Comparison of ENCODE assay signal across 1 cellular context in the genomic region with DNA sequence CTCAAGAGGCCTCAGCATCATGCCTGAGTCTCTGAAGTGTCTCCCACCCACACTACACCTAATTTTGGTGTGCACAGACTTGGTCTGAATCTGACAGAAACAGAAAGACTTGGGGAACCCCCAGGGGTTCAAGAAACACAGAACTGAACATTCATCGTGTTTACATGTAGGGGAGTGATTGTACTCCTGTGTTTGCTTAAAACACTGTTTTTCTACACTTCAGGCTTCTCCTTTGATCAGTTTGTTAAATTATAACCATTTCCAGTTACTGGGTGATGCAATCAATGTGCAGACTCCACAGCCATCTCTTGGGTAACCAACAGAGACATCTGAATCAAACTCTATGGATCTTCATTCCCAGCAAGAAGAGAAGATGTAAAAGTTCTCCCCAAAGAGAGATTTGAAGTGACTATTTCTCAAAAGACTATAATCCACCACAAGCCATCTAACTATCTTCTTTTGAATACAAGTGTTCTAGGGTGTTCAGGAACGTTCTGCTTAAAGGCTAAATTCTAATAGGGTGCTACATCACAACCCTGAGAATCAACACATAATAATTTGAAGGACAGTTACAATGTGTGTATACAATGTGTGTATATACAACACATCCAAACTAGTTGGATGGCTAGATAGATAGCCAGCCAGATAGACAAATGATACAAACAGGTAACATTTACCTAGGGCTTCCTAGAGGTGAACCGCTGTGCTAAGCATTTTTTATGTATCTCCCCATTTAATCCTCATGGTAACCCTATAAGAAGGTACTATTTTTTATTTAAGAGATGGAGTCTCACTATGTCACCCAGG.
TF ChIP-seq lines count a peak whose summit lies in the region.

No MANE protein-coding gene starts in this region.

TF ChIP-seq in HepG2, 621 proteins besides CTCF, POLR2A, EP300 and RAD21 (continued from another document and continues in another):
- TF ChIP-seq, protein P1, sequence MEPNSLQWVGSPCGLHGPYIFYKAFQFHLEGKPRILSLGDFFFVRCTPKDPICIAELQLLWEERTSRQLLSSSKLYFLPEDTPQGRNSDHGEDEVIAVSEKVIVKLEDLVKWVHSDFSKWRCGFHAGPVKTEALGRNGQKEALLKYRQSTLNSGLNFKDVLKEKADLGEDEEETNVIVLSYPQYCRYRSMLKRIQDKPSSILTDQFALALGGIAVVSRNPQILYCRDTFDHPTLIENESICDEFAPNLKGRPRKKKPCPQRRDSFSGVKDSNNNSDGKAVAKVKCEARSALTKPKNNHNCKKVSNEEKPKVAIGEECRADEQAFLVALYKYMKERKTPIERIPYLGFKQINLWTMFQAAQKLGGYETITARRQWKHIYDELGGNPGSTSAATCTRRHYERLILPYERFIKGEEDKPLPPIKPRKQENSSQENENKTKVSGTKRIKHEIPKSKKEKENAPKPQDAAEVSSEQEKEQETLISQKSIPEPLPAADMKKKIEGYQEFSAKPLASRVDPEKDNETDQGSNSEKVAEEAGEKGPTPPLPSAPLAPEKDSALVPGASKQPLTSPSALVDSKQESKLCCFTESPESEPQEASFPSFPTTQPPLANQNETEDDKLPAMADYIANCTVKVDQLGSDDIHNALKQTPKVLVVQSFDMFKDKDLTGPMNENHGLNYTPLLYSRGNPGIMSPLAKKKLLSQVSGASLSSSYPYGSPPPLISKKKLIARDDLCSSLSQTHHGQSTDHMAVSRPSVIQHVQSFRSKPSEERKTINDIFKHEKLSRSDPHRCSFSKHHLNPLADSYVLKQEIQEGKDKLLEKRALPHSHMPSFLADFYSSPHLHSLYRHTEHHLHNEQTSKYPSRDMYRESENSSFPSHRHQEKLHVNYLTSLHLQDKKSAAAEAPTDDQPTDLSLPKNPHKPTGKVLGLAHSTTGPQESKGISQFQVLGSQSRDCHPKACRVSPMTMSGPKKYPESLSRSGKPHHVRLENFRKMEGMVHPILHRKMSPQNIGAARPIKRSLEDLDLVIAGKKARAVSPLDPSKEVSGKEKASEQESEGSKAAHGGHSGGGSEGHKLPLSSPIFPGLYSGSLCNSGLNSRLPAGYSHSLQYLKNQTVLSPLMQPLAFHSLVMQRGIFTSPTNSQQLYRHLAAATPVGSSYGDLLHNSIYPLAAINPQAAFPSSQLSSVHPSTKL (CRISPR knock-in tag; IDR thresholded peaks at IDR 0.05), result peak; percentile 96
- no peak for TF ChIP-seq RBM39 (IDR thresholded peaks at IDR 0.05; ENCODE audit: low read depth, low read length, poor library complexity, severe bottlenecking)
- TF ChIP-seq REPIN1 (CRISPR knock-in tag; IDR thresholded peaks at IDR 0.05; ENCODE audit: borderline replicate concordance, low read depth), result peak; percentile 54; the same call in 1 of the 2 replicates
- TF ChIP-seq ZFX (CRISPR knock-in tag; IDR thresholded peaks at IDR 0.05; ENCODE audit: low read depth), result 0 out of 2 replicates have a peak, but pooled peaks have one; percentile 20
- TF ChIP-seq, protein P2, sequence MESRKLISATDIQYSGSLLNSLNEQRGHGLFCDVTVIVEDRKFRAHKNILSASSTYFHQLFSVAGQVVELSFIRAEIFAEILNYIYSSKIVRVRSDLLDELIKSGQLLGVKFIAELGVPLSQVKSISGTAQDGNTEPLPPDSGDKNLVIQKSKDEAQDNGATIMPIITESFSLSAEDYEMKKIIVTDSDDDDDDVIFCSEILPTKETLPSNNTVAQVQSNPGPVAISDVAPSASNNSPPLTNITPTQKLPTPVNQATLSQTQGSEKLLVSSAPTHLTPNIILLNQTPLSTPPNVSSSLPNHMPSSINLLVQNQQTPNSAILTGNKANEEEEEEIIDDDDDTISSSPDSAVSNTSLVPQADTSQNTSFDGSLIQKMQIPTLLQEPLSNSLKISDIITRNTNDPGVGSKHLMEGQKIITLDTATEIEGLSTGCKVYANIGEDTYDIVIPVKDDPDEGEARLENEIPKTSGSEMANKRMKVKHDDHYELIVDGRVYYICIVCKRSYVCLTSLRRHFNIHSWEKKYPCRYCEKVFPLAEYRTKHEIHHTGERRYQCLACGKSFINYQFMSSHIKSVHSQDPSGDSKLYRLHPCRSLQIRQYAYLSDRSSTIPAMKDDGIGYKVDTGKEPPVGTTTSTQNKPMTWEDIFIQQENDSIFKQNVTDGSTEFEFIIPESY (CRISPR knock-in tag; IDR thresholded peaks at IDR 0.05), result no peak
- TF ChIP-seq HNRNPL (IDR thresholded peaks at IDR 0.05; ENCODE audit: low read depth, low read length), result no peak
- TF ChIP-seq NFE2 (CRISPR knock-in tag; IDR thresholded peaks at IDR 0.05), result no peak
- no peak for TF ChIP-seq NCOA5 (CRISPR knock-in tag; IDR thresholded peaks at IDR 0.05)
- no peak for TF ChIP-seq ZNF552 (CRISPR knock-in tag; IDR thresholded peaks at IDR 0.05; ENCODE audit: borderline replicate concordance)
- TF ChIP-seq HDAC2 (CRISPR knock-in tag; IDR thresholded peaks at IDR 0.05), result peak; percentile 91
- TF ChIP-seq, protein P3, sequence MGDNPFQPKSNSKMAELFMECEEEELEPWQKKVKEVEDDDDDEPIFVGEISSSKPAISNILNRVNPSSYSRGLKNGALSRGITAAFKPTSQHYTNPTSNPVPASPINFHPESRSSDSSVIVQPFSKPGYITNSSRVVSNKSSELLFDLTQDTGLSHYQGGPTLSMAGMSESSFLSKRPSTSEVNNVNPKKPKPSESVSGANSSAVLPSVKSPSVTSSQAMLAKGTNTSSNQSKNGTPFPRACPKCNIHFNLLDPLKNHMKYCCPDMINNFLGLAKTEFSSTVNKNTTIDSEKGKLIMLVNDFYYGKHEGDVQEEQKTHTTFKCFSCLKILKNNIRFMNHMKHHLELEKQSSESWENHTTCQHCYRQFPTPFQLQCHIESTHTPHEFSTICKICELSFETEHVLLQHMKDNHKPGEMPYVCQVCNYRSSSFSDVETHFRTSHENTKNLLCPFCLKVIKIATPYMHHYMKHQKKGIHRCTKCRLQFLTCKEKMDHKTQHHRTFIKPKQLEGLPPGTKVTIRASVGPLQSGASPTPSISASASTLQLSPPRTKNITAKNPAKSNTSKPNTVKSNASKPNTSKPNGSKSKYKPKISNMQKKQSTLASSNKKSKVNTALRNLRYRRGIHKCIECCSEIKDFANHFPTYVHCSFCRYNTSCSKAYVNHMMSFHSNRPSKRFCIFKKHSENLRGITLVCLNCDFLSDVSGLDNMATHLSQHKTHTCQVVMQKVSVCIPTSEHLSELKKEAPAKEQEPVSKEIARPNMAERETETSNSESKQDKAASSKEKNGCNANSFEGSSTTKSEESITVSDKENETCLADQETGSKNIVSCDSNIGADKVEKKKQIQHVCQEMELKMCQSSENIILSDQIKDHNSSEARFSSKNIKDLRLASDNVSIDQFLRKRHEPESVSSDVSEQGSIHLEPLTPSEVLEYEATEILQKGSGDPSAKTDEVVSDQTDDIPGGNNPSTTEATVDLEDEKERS (CRISPR knock-in tag; IDR thresholded peaks at IDR 0.05), result no peak
- TF ChIP-seq ZNF619 (CRISPR knock-in tag; IDR thresholded peaks at IDR 0.05), result no peak
- TF ChIP-seq ZNF337 (CRISPR knock-in tag; IDR thresholded peaks at IDR 0.05; ENCODE audit: borderline replicate concordance, low read depth), result no peak
- TF ChIP-seq ARID2 (CRISPR knock-in tag; IDR thresholded peaks at IDR 0.05; ENCODE audit: borderline replicate concordance), result no peak
- peak; percentile 99 for TF ChIP-seq CEBPB (IDR thresholded peaks at IDR 0.05; ENCODE audit: borderline replicate concordance, low read depth, low read length)
- TF ChIP-seq ZFP36L2 (CRISPR knock-in tag; IDR thresholded peaks at IDR 0.05), result no peak
- no peak; the same call in 1 of the 2 replicates for TF ChIP-seq ZNF383 (CRISPR knock-in tag; IDR thresholded peaks at IDR 0.05; ENCODE audit: borderline replicate concordance)
- no peak for TF ChIP-seq TOPORS (CRISPR knock-in tag; IDR thresholded peaks at IDR 0.05)
- TF ChIP-seq KDM5A (IDR thresholded peaks at IDR 0.05; ENCODE audit: borderline replicate concordance, low read length), result no peak
- TF ChIP-seq, protein P4, sequence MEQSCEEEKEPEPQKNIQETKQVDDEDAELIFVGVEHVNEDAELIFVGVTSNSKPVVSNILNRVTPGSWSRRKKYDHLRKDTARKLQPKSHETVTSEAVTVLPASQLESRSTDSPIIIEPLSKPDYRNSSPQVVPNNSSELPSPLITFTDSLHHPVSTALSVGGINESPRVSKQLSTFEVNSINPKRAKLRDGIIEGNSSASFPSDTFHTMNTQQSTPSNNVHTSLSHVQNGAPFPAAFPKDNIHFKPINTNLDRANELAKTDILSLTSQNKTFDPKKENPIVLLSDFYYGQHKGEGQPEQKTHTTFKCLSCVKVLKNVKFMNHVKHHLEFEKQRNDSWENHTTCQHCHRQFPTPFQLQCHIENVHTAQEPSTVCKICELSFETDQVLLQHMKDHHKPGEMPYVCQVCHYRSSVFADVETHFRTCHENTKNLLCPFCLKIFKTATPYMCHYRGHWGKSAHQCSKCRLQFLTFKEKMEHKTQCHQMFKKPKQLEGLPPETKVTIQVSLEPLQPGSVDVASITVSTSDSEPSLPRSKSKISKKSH (CRISPR knock-in tag; IDR thresholded peaks at IDR 0.05; ENCODE audit: borderline replicate concordance), result no peak
- no peak for TF ChIP-seq ZNF737 (CRISPR knock-in tag; IDR thresholded peaks at IDR 0.05; ENCODE audit: borderline replicate concordance)
- no peak for TF ChIP-seq ZNF572 (CRISPR knock-in tag; IDR thresholded peaks at IDR 0.05)
- no peak for TF ChIP-seq U2AF1 (optimal IDR thresholded peaks at IDR 0.05; ENCODE audit: low read depth, low read length)
- no peak for TF ChIP-seq SETDB1 (CRISPR knock-in tag; IDR thresholded peaks at IDR 0.05; ENCODE audit: borderline replicate concordance)
- no peak for TF ChIP-seq NONO (IDR thresholded peaks at IDR 0.05)
- peak; percentile 77; the same call in 1 of the 2 replicates for TF ChIP-seq NONO (CRISPR knock-in tag; conservative IDR thresholded peaks at IDR 0.05)
- TF ChIP-seq, protein P5, sequence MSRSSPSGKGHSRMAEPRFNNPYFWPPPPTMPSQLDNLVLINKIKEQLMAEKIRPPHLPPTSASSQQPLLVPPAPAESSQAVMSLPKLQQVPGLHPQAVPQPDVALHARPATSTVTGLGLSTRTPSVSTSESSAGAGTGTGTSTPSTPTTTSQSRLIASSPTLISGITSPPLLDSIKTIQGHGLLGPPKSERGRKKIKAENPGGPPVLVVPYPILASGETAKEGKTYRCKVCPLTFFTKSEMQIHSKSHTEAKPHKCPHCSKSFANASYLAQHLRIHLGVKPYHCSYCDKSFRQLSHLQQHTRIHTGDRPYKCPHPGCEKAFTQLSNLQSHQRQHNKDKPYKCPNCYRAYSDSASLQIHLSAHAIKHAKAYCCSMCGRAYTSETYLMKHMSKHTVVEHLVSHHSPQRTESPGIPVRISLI (CRISPR knock-in tag; IDR thresholded peaks at IDR 0.05; ENCODE audit: borderline replicate concordance), result peak; percentile 68; the same call in 1 of the 2 replicates
- no peak for TF ChIP-seq STAG1 (CRISPR knock-in tag; IDR thresholded peaks at IDR 0.05)
- TF ChIP-seq, protein P6, sequence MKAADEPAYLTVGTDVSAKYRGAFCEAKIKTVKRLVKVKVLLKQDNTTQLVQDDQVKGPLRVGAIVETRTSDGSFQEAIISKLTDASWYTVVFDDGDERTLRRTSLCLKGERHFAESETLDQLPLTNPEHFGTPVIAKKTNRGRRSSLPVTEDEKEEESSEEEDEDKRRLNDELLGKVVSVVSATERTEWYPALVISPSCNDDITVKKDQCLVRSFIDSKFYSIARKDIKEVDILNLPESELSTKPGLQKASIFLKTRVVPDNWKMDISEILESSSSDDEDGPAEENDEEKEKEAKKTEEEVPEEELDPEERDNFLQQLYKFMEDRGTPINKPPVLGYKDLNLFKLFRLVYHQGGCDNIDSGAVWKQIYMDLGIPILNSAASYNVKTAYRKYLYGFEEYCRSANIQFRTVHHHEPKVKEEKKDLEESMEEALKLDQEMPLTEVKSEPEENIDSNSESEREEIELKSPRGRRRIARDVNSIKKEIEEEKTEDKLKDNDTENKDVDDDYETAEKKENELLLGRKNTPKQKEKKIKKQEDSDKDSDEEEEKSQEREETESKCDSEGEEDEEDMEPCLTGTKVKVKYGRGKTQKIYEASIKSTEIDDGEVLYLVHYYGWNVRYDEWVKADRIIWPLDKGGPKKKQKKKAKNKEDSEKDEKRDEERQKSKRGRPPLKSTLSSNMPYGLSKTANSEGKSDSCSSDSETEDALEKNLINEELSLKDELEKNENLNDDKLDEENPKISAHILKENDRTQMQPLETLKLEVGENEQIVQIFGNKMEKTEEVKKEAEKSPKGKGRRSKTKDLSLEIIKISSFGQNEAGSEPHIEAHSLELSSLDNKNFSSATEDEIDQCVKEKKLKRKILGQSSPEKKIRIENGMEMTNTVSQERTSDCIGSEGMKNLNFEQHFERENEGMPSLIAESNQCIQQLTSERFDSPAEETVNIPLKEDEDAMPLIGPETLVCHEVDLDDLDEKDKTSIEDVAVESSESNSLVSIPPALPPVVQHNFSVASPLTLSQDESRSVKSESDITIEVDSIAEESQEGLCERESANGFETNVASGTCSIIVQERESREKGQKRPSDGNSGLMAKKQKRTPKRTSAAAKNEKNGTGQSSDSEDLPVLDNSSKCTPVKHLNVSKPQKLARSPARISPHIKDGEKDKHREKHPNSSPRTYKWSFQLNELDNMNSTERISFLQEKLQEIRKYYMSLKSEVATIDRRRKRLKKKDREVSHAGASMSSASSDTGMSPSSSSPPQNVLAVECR (CRISPR knock-in tag; IDR thresholded peaks at IDR 0.05; ENCODE audit: borderline replicate concordance), result no peak; the same call in 1 of the 2 replicates
- TF ChIP-seq SNAI1 (CRISPR knock-in tag; IDR thresholded peaks at IDR 0.05; ENCODE audit: borderline replicate concordance), result no peak
- TF ChIP-seq ZNF225 (CRISPR knock-in tag; IDR thresholded peaks at IDR 0.05), result no peak
- TF ChIP-seq KDM1A (CRISPR knock-in tag; IDR thresholded peaks at IDR 0.05), result peak; percentile 65; the same call in 1 of the 2 replicates
- no peak for TF ChIP-seq SMAD1 (CRISPR knock-in tag; IDR thresholded peaks at IDR 0.05; ENCODE audit: borderline replicate concordance, low read depth)
- TF ChIP-seq, protein P7, sequence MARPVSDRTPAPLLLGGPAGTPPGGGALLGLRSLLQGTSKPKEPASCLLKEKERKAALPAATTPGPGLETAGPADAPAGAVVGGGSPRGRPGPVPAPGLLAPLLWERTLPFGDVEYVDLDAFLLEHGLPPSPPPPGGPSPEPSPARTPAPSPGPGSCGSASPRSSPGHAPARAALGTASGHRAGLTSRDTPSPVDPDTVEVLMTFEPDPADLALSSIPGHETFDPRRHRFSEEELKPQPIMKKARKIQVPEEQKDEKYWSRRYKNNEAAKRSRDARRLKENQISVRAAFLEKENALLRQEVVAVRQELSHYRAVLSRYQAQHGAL (CRISPR knock-in tag; IDR thresholded peaks at IDR 0.05; ENCODE audit: not compliant biosample characterization), result no peak
- TF ChIP-seq ZNF563 (CRISPR knock-in tag; IDR thresholded peaks at IDR 0.05), result no peak
- TF ChIP-seq ARNTL (CRISPR knock-in tag; IDR thresholded peaks at IDR 0.05), result 0 out of 2 replicates have a peak, but pooled peaks have one; percentile 41
- peak; percentile 68; the same call in 1 of the 2 replicates for TF ChIP-seq GFI1 (CRISPR knock-in tag; IDR thresholded peaks at IDR 0.05; ENCODE audit: borderline replicate concordance)
- TF ChIP-seq, protein P8, sequence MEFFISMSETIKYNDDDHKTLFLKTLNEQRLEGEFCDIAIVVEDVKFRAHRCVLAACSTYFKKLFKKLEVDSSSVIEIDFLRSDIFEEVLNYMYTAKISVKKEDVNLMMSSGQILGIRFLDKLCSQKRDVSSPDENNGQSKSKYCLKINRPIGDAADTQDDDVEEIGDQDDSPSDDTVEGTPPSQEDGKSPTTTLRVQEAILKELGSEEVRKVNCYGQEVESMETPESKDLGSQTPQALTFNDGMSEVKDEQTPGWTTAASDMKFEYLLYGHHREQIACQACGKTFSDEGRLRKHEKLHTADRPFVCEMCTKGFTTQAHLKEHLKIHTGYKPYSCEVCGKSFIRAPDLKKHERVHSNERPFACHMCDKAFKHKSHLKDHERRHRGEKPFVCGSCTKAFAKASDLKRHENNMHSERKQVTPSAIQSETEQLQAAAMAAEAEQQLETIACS (CRISPR knock-in tag; IDR thresholded peaks at IDR 0.05), result no peak
- no peak for TF ChIP-seq TMF1 (CRISPR knock-in tag; IDR thresholded peaks at IDR 0.05; ENCODE audit: low read depth)
- no peak for TF ChIP-seq ZBTB1 (CRISPR knock-in tag; IDR thresholded peaks at IDR 0.05; ENCODE audit: borderline replicate concordance)
- TF ChIP-seq HES4 (CRISPR knock-in tag; IDR thresholded peaks at IDR 0.05; ENCODE audit: borderline replicate concordance), result no peak
